In genomic region chr20:37411408-37412306, GRCh38 we compare ENCODE assay signal across 10 cellular contexts.
DNase-seq lines count a peak whose midpoint lies in the region; ATAC-seq, FAIRE-seq and TF ChIP-seq lines count a peak whose summit lies in the region.
"Had no signal": no experiment of that assay in that cellular context is flagged by ENCODE, and none has a peak within 500 bp of the region (broad histone marks: within the 10 kb centered on the region; RNA-seq: fewer than 3 reads in every experiment).

No MANE protein-coding gene starts in this region.

- H3K27me3 ChIP-seq in A673 (replicated peaks; ENCODE audit: insufficient read depth, low read depth, low read length, poor library complexity): no peaks in the 10 kb centered on the region

- POLR2A ChIA-PET in A673 (lab: Charles Lee; ENCODE audit: low non-redundant PET): no interaction called here

- no peaks in the 10 kb centered on the region for H3K9me3 ChIP-seq in A673 (ENCODE audit: low read depth, low read length, poor library complexity, severe bottlenecking)

- DNase-seq in A673 (ENCODE audit: low spot score) (no peak), DMS79 treated with DMSO at 0.1 percent for 48 hours (lab: John Stamatoyannopoulos, UW) (peak; percentile 61), SK-N-DZ (ENCODE audit: low spot score) (peak; percentile 73), iPS-NIHi7 (ENCODE audit: extremely low spot score) (peak; percentile 42), RCC 7860 (ENCODE audit: low spot score) (no peak), NCI-H2081 treated with DMSO at 0.1 percent for 48 hours (lab: John Stamatoyannopoulos, UW) (no peak)
- DNase-seq: activated T-cell treated with anti-CD3 and anti-CD28 coated beads, Interleukin-2, amount 50 U/mL, for 4 hours; foreskin melanocyte had no signal

- H3K4me1 ChIP-seq in A673 (ENCODE audit: insufficient read depth, low read length, poor library complexity, severe bottlenecking): peaks cover 9% of the 10 kb centered on the region

- H3K4me3 ChIP-seq in A673 (ENCODE audit: low read depth, low read length, poor library complexity, severe bottlenecking): peak overlapping the region; percentile 34

- H3K27ac ChIP-seq in A673 (ENCODE audit: low read depth, low read length, poor library complexity, severe bottlenecking): no peak overlapping the region

- intact Hi-C loops in A673 (cut with micrococcal nuclease; ENCODE audit: unreplicated experiment): no loop called here

- ATAC-seq in SK-N-SH treated with all-trans-retinoic acid at 6 μM for 48 hours: no peak
- no peak for ATAC-seq in GM21619 (IDR thresholded peaks at IDR 0.05; ENCODE audit: unreplicated experiment)

- no peaks in the 10 kb centered on the region for H3K36me3 ChIP-seq in A673 (ENCODE audit: insufficient read depth, low read length, poor library complexity, severe bottlenecking)

- no peak for FAIRE-seq in RCC 7860 (lab: Jason Lieb, UNC)

- CTCF ChIA-PET in A673 (lab: Charles Lee): no interaction called here

- BruUV-seq in A673 (replicated peaks; lab: Mats Ljungman, UMichigan): no TSS peak

- TF ChIP-seq CTCF in A673 (conservative IDR thresholded peaks at IDR 0.05; ENCODE audit: low read depth, low read length): no peak

TF ChIP-seq in SK-N-SH treated with all-trans-retinoic acid at 6 μM for 48 hours, 23 proteins besides CTCF, POLR2A, EP300 and RAD21:
- TF ChIP-seq, protein P1, sequence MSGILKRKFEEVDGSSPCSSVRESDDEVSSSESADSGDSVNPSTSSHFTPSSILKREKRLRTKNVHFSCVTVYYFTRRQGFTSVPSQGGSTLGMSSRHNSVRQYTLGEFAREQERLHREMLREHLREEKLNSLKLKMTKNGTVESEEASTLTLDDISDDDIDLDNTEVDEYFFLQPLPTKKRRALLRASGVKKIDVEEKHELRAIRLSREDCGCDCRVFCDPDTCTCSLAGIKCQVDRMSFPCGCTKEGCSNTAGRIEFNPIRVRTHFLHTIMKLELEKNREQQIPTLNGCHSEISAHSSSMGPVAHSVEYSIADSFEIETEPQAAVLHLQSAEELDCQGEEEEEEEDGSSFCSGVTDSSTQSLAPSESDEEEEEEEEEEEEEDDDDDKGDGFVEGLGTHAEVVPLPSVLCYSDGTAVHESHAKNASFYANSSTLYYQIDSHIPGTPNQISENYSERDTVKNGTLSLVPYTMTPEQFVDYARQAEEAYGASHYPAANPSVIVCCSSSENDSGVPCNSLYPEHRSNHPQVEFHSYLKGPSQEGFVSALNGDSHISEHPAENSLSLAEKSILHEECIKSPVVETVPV (CRISPR knock-in tag; IDR thresholded peaks at IDR 0.05): no peak
- TF ChIP-seq, protein P2, sequence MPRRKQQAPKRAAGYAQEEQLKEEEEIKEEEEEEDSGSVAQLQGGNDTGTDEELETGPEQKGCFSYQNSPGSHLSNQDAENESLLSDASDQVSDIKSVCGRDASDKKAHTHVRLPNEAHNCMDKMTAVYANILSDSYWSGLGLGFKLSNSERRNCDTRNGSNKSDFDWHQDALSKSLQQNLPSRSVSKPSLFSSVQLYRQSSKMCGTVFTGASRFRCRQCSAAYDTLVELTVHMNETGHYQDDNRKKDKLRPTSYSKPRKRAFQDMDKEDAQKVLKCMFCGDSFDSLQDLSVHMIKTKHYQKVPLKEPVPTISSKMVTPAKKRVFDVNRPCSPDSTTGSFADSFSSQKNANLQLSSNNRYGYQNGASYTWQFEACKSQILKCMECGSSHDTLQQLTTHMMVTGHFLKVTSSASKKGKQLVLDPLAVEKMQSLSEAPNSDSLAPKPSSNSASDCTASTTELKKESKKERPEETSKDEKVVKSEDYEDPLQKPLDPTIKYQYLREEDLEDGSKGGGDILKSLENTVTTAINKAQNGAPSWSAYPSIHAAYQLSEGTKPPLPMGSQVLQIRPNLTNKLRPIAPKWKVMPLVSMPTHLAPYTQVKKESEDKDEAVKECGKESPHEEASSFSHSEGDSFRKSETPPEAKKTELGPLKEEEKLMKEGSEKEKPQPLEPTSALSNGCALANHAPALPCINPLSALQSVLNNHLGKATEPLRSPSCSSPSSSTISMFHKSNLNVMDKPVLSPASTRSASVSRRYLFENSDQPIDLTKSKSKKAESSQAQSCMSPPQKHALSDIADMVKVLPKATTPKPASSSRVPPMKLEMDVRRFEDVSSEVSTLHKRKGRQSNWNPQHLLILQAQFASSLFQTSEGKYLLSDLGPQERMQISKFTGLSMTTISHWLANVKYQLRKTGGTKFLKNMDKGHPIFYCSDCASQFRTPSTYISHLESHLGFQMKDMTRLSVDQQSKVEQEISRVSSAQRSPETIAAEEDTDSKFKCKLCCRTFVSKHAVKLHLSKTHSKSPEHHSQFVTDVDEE (CRISPR knock-in tag; IDR thresholded peaks at IDR 0.05): no peak
- TF ChIP-seq ZNF565 (CRISPR knock-in tag; conservative IDR thresholded peaks at IDR 0.05; ENCODE audit: low read depth) (no peak), CSDC2 (CRISPR knock-in tag; IDR thresholded peaks at IDR 0.05) (no peak), ZC3H10 (CRISPR knock-in tag; IDR thresholded peaks at IDR 0.05) (no peak), RARB (CRISPR knock-in tag; IDR thresholded peaks at IDR 0.05) (no peak), CREB5 (CRISPR knock-in tag; IDR thresholded peaks at IDR 0.05; ENCODE audit: low read depth) (no peak), OSR1 (CRISPR knock-in tag; IDR thresholded peaks at IDR 0.05) (no peak), BACH2 (CRISPR knock-in tag; IDR thresholded peaks at IDR 0.05; ENCODE audit: borderline replicate concordance) (no peak)

Comparison
In these comparisons a context has a peak if more than half of its experiments do, and no peak if none do; other contexts are left out.
1. DNase-seq: peak in DMS79 treated with DMSO at 0.1 percent for 48 hours (single experiment), SK-N-DZ (single experiment) and iPS-NIHi7 (single experiment); none in A673 (single experiment), RCC 7860 (single experiment) and NCI-H2081 treated with DMSO at 0.1 percent for 48 hours (single experiment).